Comparison of ENCODE assay signal across 14 cellular contexts in the genomic region with DNA sequence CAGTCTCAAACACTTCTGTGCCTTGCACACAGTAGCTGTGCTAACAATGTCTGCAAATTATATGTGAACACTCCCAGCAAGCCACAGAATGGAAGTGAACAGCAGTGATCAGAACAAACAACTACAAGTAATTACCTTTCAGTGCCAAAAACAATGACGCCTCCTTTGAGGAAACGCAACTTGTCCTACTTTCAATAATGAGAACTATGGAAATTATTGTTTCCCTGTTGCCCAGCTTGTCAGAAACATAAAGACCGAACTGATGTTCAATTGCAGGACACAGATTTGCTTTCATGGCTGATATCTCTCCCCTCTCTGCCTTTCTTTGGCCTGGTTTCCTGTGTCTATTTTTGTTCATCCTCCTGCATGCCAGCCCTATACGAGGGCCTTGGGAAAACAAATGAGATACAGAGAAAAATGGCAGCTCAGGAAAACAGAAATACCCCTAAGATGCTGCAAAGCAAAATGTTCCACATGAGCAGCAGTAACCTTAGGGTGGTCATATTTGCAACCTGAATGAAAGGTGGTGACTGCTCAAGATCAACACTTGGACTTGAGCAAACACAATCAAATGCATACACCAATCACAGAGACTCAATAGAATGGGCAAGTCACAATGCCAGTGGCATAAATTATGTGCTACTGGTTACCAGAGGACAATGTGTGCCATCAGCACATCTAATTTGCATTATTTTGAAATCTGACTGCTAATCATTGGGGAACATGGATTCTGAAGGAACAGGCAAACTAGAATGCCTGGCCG. TPM values are rescaled to one million over a fixed set of nuclear protein-coding genes. Genes with fewer than 3 reads are reported as not detected.
A peak's percentile ranks its signal among the peaks of the same experiment; 100 is the strongest.
DNase-seq lines count a peak whose midpoint lies in the region; ATAC-seq, FAIRE-seq and TF ChIP-seq lines count a peak whose summit lies in the region.
"Had no signal": no experiment of that assay in that cellular context is flagged by ENCODE, and none has a peak within 500 bp of the region (broad histone marks: within the 10 kb centered on the region; RNA-seq: fewer than 3 reads in every experiment).

No MANE protein-coding gene starts in this region.

- no peak for TF ChIP-seq EP300 in stomach (IDR thresholded peaks at IDR 0.05)

- WGBS in body of pancreas, 2 donors, result 45% methylated on average over 5 of the region's 5 CpGs
- WGBS in stomach, 5 donors, result 29 to 45% (median 35%) methylated on average over 5 of the region's 5 CpGs

- H3K4me3 Mint-ChIP-seq in activated CD8-positive, alpha-beta memory T cell treated with anti-CD3 and anti-CD28 coated beads, Interleukin-2, amount 10 ng/mL, durations not matched to agents 7 days and 5 days, result no peak overlapping the region
- H3K4me3 Mint-ChIP-seq: CD4-positive, alpha-beta memory T cell; natural killer cell treated with Interleukin-12 subunit alpha and Interleukin-12 subunit beta and Interleukin-15 and Interleukin-18, amount 100 ng/mL, for 72 hours had no signal

- no peaks in the 10 kb centered on the region for H3K9me3 Mint-ChIP-seq in activated naive CD4-positive, alpha-beta T cell treated with anti-CD3 and anti-CD28 coated beads, Interleukin-2, amount 50 U/mL, for 72 hours
- H3K9me3 Mint-ChIP-seq in activated CD8-positive, alpha-beta memory T cell treated with anti-CD3 and anti-CD28 coated beads, Interleukin-2, amount 10 ng/mL, durations not matched to agents 7 days and 5 days (ENCODE audit: low read depth), result no peaks in the 10 kb centered on the region
- H3K9me3 Mint-ChIP-seq: natural killer cell treated with Interleukin-12 subunit alpha and Interleukin-12 subunit beta and Interleukin-15 and Interleukin-18, amount 100 ng/mL, for 72 hours had no signal

- no peak overlapping the region for H3K27ac Mint-ChIP-seq in activated naive CD4-positive, alpha-beta T cell treated with anti-CD3 and anti-CD28 coated beads, Interleukin-2, amount 50 U/mL, for 72 hours
- no peak overlapping the region for H3K27ac Mint-ChIP-seq in activated CD8-positive, alpha-beta memory T cell treated with anti-CD3 and anti-CD28 coated beads, Interleukin-2, amount 10 ng/mL, durations not matched to agents 7 days and 5 days
- H3K27ac Mint-ChIP-seq: CD4-positive, alpha-beta memory T cell; natural killer cell treated with Interleukin-12 subunit alpha and Interleukin-12 subunit beta and Interleukin-15 and Interleukin-18, amount 100 ng/mL, for 72 hours had no signal

- ATAC-seq in body of pancreas, result peak; percentile 36
- ATAC-seq in activated naive CD4-positive, alpha-beta T cell treated with anti-CD3 and anti-CD28 coated beads, Interleukin-2, amount 50 U/mL, for 72 hours, result no peak
- ATAC-seq in activated CD8-positive, alpha-beta memory T cell treated with anti-CD3 and anti-CD28 coated beads, Interleukin-2, amount 10 ng/mL, durations not matched to agents 7 days and 5 days, result no peak

- TF ChIP-seq CTCF in body of pancreas (IDR thresholded peaks at IDR 0.05) (no peak), keratinocyte (optimal IDR thresholded peaks at IDR 0.05 in 1 of 3, IDR thresholded peaks at IDR 0.05 in 1 of 3, conservative IDR thresholded peaks at IDR 0.05 in 1 of 3; ENCODE audit: extremely low read depth in 1 of 3, insufficient read depth in 2 of 3, low read length in 3 of 3) (no peak), stomach (IDR thresholded peaks at IDR 0.05) (no peak)

- peak overlapping the region; percentile 11 for H2AFZ ChIP-seq in keratinocyte (ENCODE audit: control insufficient read depth, low read length)

- H4K20me1 ChIP-seq in keratinocyte (ENCODE audit: control insufficient read depth, extremely low read depth, insufficient read depth, low read length), result no peaks in the 10 kb centered on the region

- H3K36me3 ChIP-seq in body of pancreas (replicated peaks in 1 of 2; ENCODE audit: insufficient read depth in 1 of 2, low read depth in 2 of 2) (no peaks in the 10 kb centered on the region), keratinocyte (ENCODE audit: control insufficient read depth in 2 of 2, extremely low read depth in 1 of 2, insufficient read depth in 2 of 2, low read length in 2 of 2) (no peaks in the 10 kb centered on the region), stomach (no peaks in the 10 kb centered on the region)

- no peaks in the 10 kb centered on the region for H3K79me2 ChIP-seq in keratinocyte (ENCODE audit: control insufficient read depth, insufficient read depth, low read length)

- H3K9me1 ChIP-seq in keratinocyte (ENCODE audit: control insufficient read depth, extremely low read depth, insufficient read depth, low read length), result no peaks in the 10 kb centered on the region

- H3K4me1 ChIP-seq in body of pancreas, result peaks cover 26% of the 10 kb centered on the region
- H3K4me1 ChIP-seq in keratinocyte (ENCODE audit: control insufficient read depth, extremely low read depth, insufficient read depth, low read length), result peaks cover 10% of the 10 kb centered on the region
- peaks cover 11 to 33% (median 21%) of the 10 kb centered on the region in 4 donors for H3K4me1 ChIP-seq in stomach
- H3K4me1 ChIP-seq: testis had no signal

- FAIRE-seq in keratinocyte (lab: Jason Lieb, UNC), result peak; percentile 13

- H3K27me3 ChIP-seq in body of pancreas, result no peaks in the 10 kb centered on the region
- H3K27me3 ChIP-seq in keratinocyte (ENCODE audit: control insufficient read depth, extremely low read depth, insufficient read depth, low read length), result no peaks in the 10 kb centered on the region
- no peaks in the 10 kb centered on the region for H3K27me3 ChIP-seq in stomach
- H3K27me3 ChIP-seq: testis had no signal

- dilution Hi-C loops in keratinocyte (cut with MboI; ENCODE audit: extremely low pct_ligation_motif_present, low sequenced_read_pairs), result no loop called here

- peak overlapping the region in 3 of 4 donors; percentile 25 to 66 (median 33) for H3K27ac ChIP-seq in body of pancreas
- no peak overlapping the region for H3K27ac ChIP-seq in keratinocyte (ENCODE audit: control insufficient read depth, insufficient read depth, low read length)
- H3K27ac ChIP-seq in stomach, result peak overlapping the region; percentile 8 to 57 (median 34)
- H3K27ac ChIP-seq: testis had no signal

- H3K4me3 ChIP-seq in body of pancreas, result no peak overlapping the region
- no peak overlapping the region for H3K4me3 ChIP-seq in keratinocyte (ENCODE audit: control insufficient read depth in 2 of 3, extremely low read depth in 1 of 3, insufficient read depth in 2 of 3, low read depth in 1 of 3, low read length in 3 of 3)
- H3K4me3 ChIP-seq in stomach, result no peak overlapping the region
- H3K4me3 ChIP-seq: skin epidermis, testis had no signal

- DNase-seq in NCI-H146 (lab: John Stamatoyannopoulos, UW) (peak; percentile 54), body of pancreas (no peak), keratinocyte (ENCODE audit: low read depth, low spot score) (no peak), stomach (no peak)
- no peak for DNase-seq in activated naive CD4-positive, alpha-beta T cell treated with anti-CD3 and anti-CD28 coated beads, Interleukin-2, amount 50 U/mL, for 72 hours (ENCODE audit: low spot score in 2 of 2)
- no peak for DNase-seq in stimulated activated CD4-positive, alpha-beta T cell treated with anti-CD3 and anti-CD28 coated beads, Interleukin-4, amount 100 ng/mL, for 4 hours
- no peak for DNase-seq in activated CD8-positive, alpha-beta memory T cell treated with anti-CD3 and anti-CD28 coated beads, Interleukin-2, amount 10 ng/mL, durations not matched to agents 7 days and 5 days
- DNase-seq: activated T-cell treated with anti-CD3 and anti-CD28 coated beads for 4 hours; CD4-positive, alpha-beta memory T cell; foreskin fibroblast; islet precursor cell; testis had no signal

- no peaks in the 10 kb centered on the region for H3K4me1 Mint-ChIP-seq in activated CD8-positive, alpha-beta memory T cell treated with anti-CD3 and anti-CD28 coated beads, Interleukin-2, amount 10 ng/mL, durations not matched to agents 7 days and 5 days
- H3K4me1 Mint-ChIP-seq: CD4-positive, alpha-beta memory T cell had no signal

- peaks cover 6% of the 10 kb centered on the region for H3K27me3 Mint-ChIP-seq in activated CD8-positive, alpha-beta memory T cell treated with anti-CD3 and anti-CD28 coated beads, Interleukin-2, amount 10 ng/mL, durations not matched to agents 7 days and 5 days

- H3K9ac ChIP-seq in keratinocyte (ENCODE audit: control insufficient read depth, extremely low read depth, insufficient read depth, low read length), result no peak overlapping the region

- intact Hi-C loops in body of pancreas (cut with DNase I), result no loop called here
- intact Hi-C loops in stomach (cut with DNase I; ENCODE audit: low total_unique reads), result no loop called here

- no peak overlapping the region for H3K4me2 ChIP-seq in keratinocyte (ENCODE audit: control insufficient read depth, extremely low read depth, insufficient read depth, low read depth, low read length)

- H3K9me3 ChIP-seq in body of pancreas, result no peaks in the 10 kb centered on the region
- H3K9me3 ChIP-seq in keratinocyte (ENCODE audit: control insufficient read depth, low read depth, low read length), result no peaks in the 10 kb centered on the region
- peaks cover 0 to 3% (median under 1%) of the 10 kb centered on the region in 4 donors for H3K9me3 ChIP-seq in stomach
- H3K9me3 ChIP-seq: testis had no signal

- CTCF ChIA-PET in activated CD8-positive, alpha-beta memory T cell treated with anti-CD3 and anti-CD28 coated beads, Interleukin-2, amount 10 ng/mL, durations not matched to agents 7 days and 5 days (lab: Charles Lee), result no interaction called here

- TF ChIP-seq POLR2A in body of pancreas (IDR thresholded peaks at IDR 0.05), result no peak
- TF ChIP-seq POLR2A in stomach (IDR thresholded peaks at IDR 0.05), result no peak

- H3K36me3 Mint-ChIP-seq in activated naive CD4-positive, alpha-beta T cell treated with anti-CD3 and anti-CD28 coated beads, Interleukin-2, amount 50 U/mL, for 72 hours, result no peaks in the 10 kb centered on the region
- H3K36me3 Mint-ChIP-seq in activated CD8-positive, alpha-beta memory T cell treated with anti-CD3 and anti-CD28 coated beads, Interleukin-2, amount 10 ng/mL, durations not matched to agents 7 days and 5 days, result no peaks in the 10 kb centered on the region
- H3K36me3 Mint-ChIP-seq: CD4-positive, alpha-beta memory T cell; natural killer cell treated with Interleukin-12 subunit alpha and Interleukin-12 subunit beta and Interleukin-15 and Interleukin-18, amount 100 ng/mL, for 72 hours had no signal

RNA-seq across cellular contexts. Expression of gene COBL, which starts 26.8 kb away (rescaled TPM):
- 10 to 100 TPM; 22.3 to 25.4 TPM for total RNA-seq in body of pancreas
- 4.4 to 6.5 TPM (median 4.5 TPM) in 3 replicates for polyA plus RNA-seq in keratinocyte
- 3.7 TPM for polyA plus RNA-seq in keratinocyte (2011; ENCODE audit: low read depth)
- polyA plus RNA-seq in keratinocyte (2011; cell fraction: cytosol; rRNA removed), result 7.9 and 9.7 TPM in 2 replicates
- polyA plus RNA-seq in keratinocyte (2011; cell fraction: nucleus; rRNA removed), result 8.6 and 10.8 TPM in 2 replicates
- polyA plus RNA-seq in keratinocyte (2012; ENCODE audit: low replicate concordance), result 5.4 and 6.8 TPM in 2 replicates
- 4.5 to 12.7 TPM (median 9.8 TPM) in 3 replicates for polyA minus RNA-seq in keratinocyte
- 5.6 TPM for polyA minus RNA-seq in keratinocyte (2011; cell fraction: cytosol; rRNA and poly(A)+ RNA removed)
- 7.6 and 12.6 TPM in 2 replicates for polyA minus RNA-seq in keratinocyte (2011; cell fraction: nucleus; rRNA and poly(A)+ RNA removed)
- 10 to 100 TPM in 4 of 5 donors, 1 to 10 TPM in 1; 8.8 to 79.9 (median 33.3) TPM for total RNA-seq in stomach
- 10 to 100 TPM in 2 of 3 donors, 1 to 10 TPM in 1; 4.9 to 13.3 (median 12.6) TPM for polyA plus RNA-seq in stomach
- not detected for total RNA-seq in activated naive CD4-positive, alpha-beta T cell treated with anti-CD3 and anti-CD28 coated beads, Interleukin-2, amount 50 U/mL, for 72 hours
- total RNA-seq in activated CD8-positive, alpha-beta memory T cell treated with anti-CD3 and anti-CD28 coated beads, Interleukin-2, amount 10 ng/mL, durations not matched to agents 7 days and 5 days, result not detected
- total RNA-seq: CD4-positive, alpha-beta memory T cell; natural killer cell treated with Interleukin-12 subunit alpha and Interleukin-12 subunit beta and Interleukin-15 and Interleukin-18, amount 100 ng/mL, for 72 hours had no signal
- polyA plus RNA-seq: CD4-positive, alpha-beta memory T cell had no signal

Comparison
In these comparisons a context has a peak if more than half of its experiments do, and no peak if none do; other contexts are left out.
1. RNA of gene COBL, which starts 26.8 kb away (total RNA-seq): 8.8 to 79.9 TPM in stomach and 22.3 to 25.4 TPM in body of pancreas; not detected in activated naive CD4-positive, alpha-beta T cell treated with anti-CD3 and anti-CD28 coated beads, Interleukin-2, amount 50 U/mL, for 72 hours and not detected in activated CD8-positive, alpha-beta memory T cell treated with anti-CD3 and anti-CD28 coated beads, Interleukin-2, amount 10 ng/mL, durations not matched to agents 7 days and 5 days; every median in the first group is over 4 times any median in the second.